Comparison of ENCODE assay signal across 21 cellular contexts in the genomic region with DNA sequence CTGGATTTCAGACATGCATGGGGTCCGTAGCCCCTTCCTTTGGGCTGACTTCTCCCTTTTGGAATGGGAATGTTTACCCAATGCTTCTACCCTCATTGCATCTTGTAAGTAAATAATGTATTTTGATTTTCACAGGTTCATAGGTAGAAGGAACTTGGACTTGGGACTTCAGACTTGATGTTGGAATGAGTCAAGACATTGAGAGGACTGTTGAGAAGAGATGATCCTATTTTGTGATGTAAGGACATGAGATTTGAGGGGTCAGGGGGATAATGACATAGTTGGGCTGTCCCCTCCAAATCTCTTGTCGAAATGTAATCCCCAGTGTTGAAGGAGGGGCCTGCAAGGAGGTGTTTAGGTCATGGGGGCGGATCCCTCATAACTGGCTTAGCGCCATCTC. TPM values are rescaled to one million over a fixed set of nuclear protein-coding genes. Genes with fewer than 3 reads are reported as not detected.
"Had no signal": no experiment of that assay in that cellular context is flagged by ENCODE, and none has a peak within 500 bp of the region (broad histone marks: within the 10 kb centered on the region; RNA-seq: fewer than 3 reads in every experiment).

No MANE protein-coding gene starts in this region.

- DNase-seq: KBM-7, MV-4-11, NCI-H1048, NCI-H1105, NCI-H1436 treated with DMSO at 0.1 percent for 48 hours, NCI-H1694, NCI-H187 treated with DMSO at 0.1 percent for 48 hours, NCI-H2029 treated with DMSO at 0.1 percent for 48 hours, NCI-H2171 treated with DMSO at 0.1 percent for 48 hours, NCI-H345, NCI-H446 treated with DMSO at 0.1 percent for 48 hours, NCI-H510A treated with DMSO at 0.1 percent for 48 hours, NCI-H526, Right ventricle myocardium superior, RPMI8226, SIG-M5 had no signal

- H3K4me3 ChIP-seq: SJSA1, SK-N-MC had no signal

- H3K4me1 ChIP-seq: SJSA1 had no signal

- H3K27me3 ChIP-seq: SJSA1 had no signal

- H3K27ac ChIP-seq: HL-60, SJSA1, SK-N-MC had no signal

- H3K9me3 ChIP-seq: SJSA1 had no signal

- H3K36me3 ChIP-seq: SJSA1 had no signal

RNA-seq across cellular contexts. Expression of a gene that starts 0.9 kb away (rescaled TPM):
- total RNA-seq: LHCN-M2, MCF 10A, Right ventricle myocardium superior, SJSA1 had no signal

RNA-seq across cellular contexts. Expression of a gene that starts 16.2 kb away (rescaled TPM):
- total RNA-seq: LHCN-M2, MCF 10A, Right ventricle myocardium superior, SJSA1 had no signal

RNA-seq across cellular contexts. Expression of a gene that starts 18.2 kb away (rescaled TPM):
- total RNA-seq: LHCN-M2, MCF 10A, Right ventricle myocardium superior, SJSA1 had no signal

RNA-seq across cellular contexts. Expression of a gene that starts 26.6 kb away (rescaled TPM):
- total RNA-seq: LHCN-M2, MCF 10A, Right ventricle myocardium superior, SJSA1 had no signal

RNA-seq across cellular contexts. Expression of a gene that starts 37.4 kb away (rescaled TPM):
- total RNA-seq: LHCN-M2, MCF 10A, Right ventricle myocardium superior, SJSA1 had no signal
